ENCODE assay signal across 8 cellular contexts in the genomic region with DNA sequence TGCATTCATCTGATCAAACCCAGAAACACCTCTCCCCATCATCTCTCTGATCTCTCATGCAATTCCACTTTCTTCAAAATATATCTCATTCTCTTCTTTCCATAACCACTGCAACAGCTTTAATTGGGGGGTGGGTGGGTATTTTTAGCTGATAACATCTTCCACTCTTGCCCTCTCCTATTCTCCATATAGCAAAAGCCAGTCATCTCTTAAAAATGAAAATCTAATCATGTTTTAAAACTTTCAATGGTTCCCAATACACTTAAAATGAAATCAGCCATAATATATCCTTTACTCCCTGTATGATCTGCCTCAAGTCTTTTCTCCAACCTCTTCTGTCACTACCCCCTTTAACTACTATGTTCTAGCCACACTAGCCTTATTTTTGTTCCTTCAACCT. TPM values are rescaled to one million over a fixed set of nuclear protein-coding genes. Genes with fewer than 3 reads are reported as not detected.
A peak's percentile ranks its signal among the peaks of the same experiment; 100 is the strongest.
DNase-seq lines count a peak whose midpoint lies in the region; ATAC-seq and TF ChIP-seq lines count a peak whose summit lies in the region.

No MANE protein-coding gene starts in this region.

- H3K9me3 ChIP-seq in liver (ENCODE audit: control insufficient read depth in 4 of 4, low read length in 3 of 4) (no peaks in the 10 kb centered on the region), thymus (ENCODE audit: control insufficient read depth) (no peaks in the 10 kb centered on the region)

- no peak for TF ChIP-seq RAD21 in liver (IDR thresholded peaks at IDR 0.05)

- peak overlapping the region; percentile 100 for H3K27ac Mint-ChIP-seq in activated T-cell treated with anti-CD3 and anti-CD28 coated beads, Interleukin-2, amount 50 U/mL, for 72 hours
- H3K27ac Mint-ChIP-seq in activated naive CD8-positive, alpha-beta T cell treated with anti-CD3 and anti-CD28 coated beads, Interleukin-2, amount 50 U/mL, for 24 hours, result peak overlapping the region; percentile 100

- H3K9me3 Mint-ChIP-seq in activated T-cell treated with anti-CD3 and anti-CD28 coated beads, Interleukin-2, amount 50 U/mL, for 72 hours, result no peaks in the 10 kb centered on the region
- H3K9me3 Mint-ChIP-seq in activated naive CD8-positive, alpha-beta T cell treated with anti-CD3 and anti-CD28 coated beads, Interleukin-2, amount 50 U/mL, for 24 hours, result no peaks in the 10 kb centered on the region

- no peak for TF ChIP-seq CTCF in liver (IDR thresholded peaks at IDR 0.05; ENCODE audit: low read depth, low read length, missing input control)

- H3K4me3 Mint-ChIP-seq in activated T-cell treated with anti-CD3 and anti-CD28 coated beads, Interleukin-2, amount 50 U/mL, for 72 hours, result peak overlapping the region; percentile 95 to 98
- H3K4me3 Mint-ChIP-seq in activated naive CD8-positive, alpha-beta T cell treated with anti-CD3 and anti-CD28 coated beads, Interleukin-2, amount 50 U/mL, for 24 hours, result peak overlapping the region; percentile 95

- H3K4me3 ChIP-seq in liver (ENCODE audit: low read depth in 1 of 3, low read length in 3 of 3) (peak overlapping the region; percentile 53 to 98 (median 77)), thymus (ENCODE audit: low read length) (peak overlapping the region; percentile 11)

- peaks cover 24 to 45% of the 10 kb centered on the region in 2 donors for H3K36me3 Mint-ChIP-seq in activated T-cell treated with anti-CD3 and anti-CD28 coated beads, Interleukin-2, amount 50 U/mL, for 72 hours (ENCODE audit: insufficient read depth in 2 of 2)
- H3K36me3 Mint-ChIP-seq in activated naive CD8-positive, alpha-beta T cell treated with anti-CD3 and anti-CD28 coated beads, Interleukin-2, amount 50 U/mL, for 24 hours (ENCODE audit: low read depth), result peaks cover 51% of the 10 kb centered on the region

- H3K27ac ChIP-seq in liver (ENCODE audit: low read depth in 1 of 2, low read length in 2 of 2) (no peak overlapping the region), thymus (ENCODE audit: low read depth) (no peak overlapping the region)

- H3K36me3 ChIP-seq in liver (ENCODE audit: control insufficient read depth in 4 of 4, insufficient read depth in 3 of 4, low read depth in 1 of 4, low read length in 3 of 4) (peaks cover 2 to 8% (median 6%) of the 10 kb centered on the region in 4 donors), thymus (ENCODE audit: control insufficient read depth, insufficient read depth) (peaks cover 11% of the 10 kb centered on the region)

- H3K4me1 Mint-ChIP-seq in activated T-cell treated with anti-CD3 and anti-CD28 coated beads, Interleukin-2, amount 50 U/mL, for 72 hours (ENCODE audit: low read depth), result peaks cover 54% of the 10 kb centered on the region
- H3K4me1 Mint-ChIP-seq in activated naive CD8-positive, alpha-beta T cell treated with anti-CD3 and anti-CD28 coated beads, Interleukin-2, amount 50 U/mL, for 24 hours, result peaks cover 46% of the 10 kb centered on the region

- H3K27me3 Mint-ChIP-seq in activated T-cell treated with anti-CD3 and anti-CD28 coated beads, Interleukin-2, amount 50 U/mL, for 72 hours (ENCODE audit: low read depth), result no peaks in the 10 kb centered on the region
- H3K27me3 Mint-ChIP-seq in activated naive CD8-positive, alpha-beta T cell treated with anti-CD3 and anti-CD28 coated beads, Interleukin-2, amount 50 U/mL, for 24 hours, result no peaks in the 10 kb centered on the region

- POLR2A ChIA-PET in HEK293T (lab: Yijun Ruan, JAX), result interaction anchor here (1.9 kb wide), 1 partner anchor 52 kb away, joined by 7 read pairs; a partner anchor contains a TSS

- DNase-seq in activated T-cell treated with anti-CD3 and anti-CD28 coated beads, Interleukin-2, amount 50 U/mL, for 72 hours, result no peak
- no peak for DNase-seq in activated T-cell treated with anti-CD3 and anti-CD28 coated beads, Interleukin-2, amount 50 U/mL, for 1 hour
- DNase-seq in activated naive CD8-positive, alpha-beta T cell treated with anti-CD3 and anti-CD28 coated beads, Interleukin-2, amount 50 U/mL, for 24 hours, result no peak
- no peak for DNase-seq in HEK293T (ENCODE audit: extremely low spot score)
- no peak for DNase-seq in stimulated activated CD4-positive, alpha-beta T cell treated with anti-CD3 and anti-CD28 coated beads, Interleukin-2, amount 100 ng/mL, for 24 hours

- peak overlapping the region; percentile 94 to 98 for H3K9ac ChIP-seq in liver (ENCODE audit: low read depth in 1 of 2, low read length in 2 of 2)

- CTCF ChIA-PET in HEK293T (lab: Yijun Ruan, JAX), result no interaction called here

- H3K27me3 ChIP-seq in liver (ENCODE audit: control insufficient read depth in 4 of 4, insufficient read depth in 4 of 4, low read length in 3 of 4) (no peaks in the 10 kb centered on the region), thymus (ENCODE audit: control insufficient read depth, insufficient read depth) (no peaks in the 10 kb centered on the region)

- ATAC-seq in activated T-cell treated with anti-CD3 and anti-CD28 coated beads, Interleukin-2, amount 50 U/mL, for 72 hours (replicated peaks in 1 of 2), result no peak
- no peak for ATAC-seq in activated naive CD8-positive, alpha-beta T cell treated with anti-CD3 and anti-CD28 coated beads, Interleukin-2, amount 50 U/mL, for 24 hours
- ATAC-seq in HG02981 (IDR thresholded peaks at IDR 0.05; ENCODE audit: unreplicated experiment), result no peak

- peaks cover 0 to 20% (median 13%) of the 10 kb centered on the region in 4 donors for H3K4me1 ChIP-seq in liver (ENCODE audit: control insufficient read depth in 4 of 4, insufficient read depth in 4 of 4, low read length in 3 of 4)
- H3K4me1 ChIP-seq in thymus (ENCODE audit: control insufficient read depth, insufficient read depth, low read length), result peaks cover 8% of the 10 kb centered on the region

TF ChIP-seq in liver, 16 proteins besides CTCF, POLR2A, EP300 and RAD21 (continues in another document):
- TF ChIP-seq, protein P1, sequence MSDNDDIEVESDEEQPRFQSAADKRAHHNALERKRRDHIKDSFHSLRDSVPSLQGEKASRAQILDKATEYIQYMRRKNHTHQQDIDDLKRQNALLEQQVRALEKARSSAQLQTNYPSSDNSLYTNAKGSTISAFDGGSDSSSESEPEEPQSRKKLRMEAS (IDR thresholded peaks at IDR 0.05), result no peak

TF ChIP-seq in HEK293T, 16 proteins besides CTCF, POLR2A, EP300 and RAD21:
- TF ChIP-seq, protein P2, sequence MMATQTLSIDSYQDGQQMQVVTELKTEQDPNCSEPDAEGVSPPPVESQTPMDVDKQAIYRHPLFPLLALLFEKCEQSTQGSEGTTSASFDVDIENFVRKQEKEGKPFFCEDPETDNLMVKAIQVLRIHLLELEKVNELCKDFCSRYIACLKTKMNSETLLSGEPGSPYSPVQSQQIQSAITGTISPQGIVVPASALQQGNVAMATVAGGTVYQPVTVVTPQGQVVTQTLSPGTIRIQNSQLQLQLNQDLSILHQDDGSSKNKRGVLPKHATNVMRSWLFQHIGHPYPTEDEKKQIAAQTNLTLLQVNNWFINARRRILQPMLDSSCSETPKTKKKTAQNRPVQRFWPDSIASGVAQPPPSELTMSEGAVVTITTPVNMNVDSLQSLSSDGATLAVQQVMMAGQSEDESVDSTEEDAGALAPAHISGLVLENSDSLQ (IDR thresholded peaks at IDR 0.05), result no peak
- TF ChIP-seq FOXK2 (IDR thresholded peaks at IDR 0.05) (no peak), ARNT (IDR thresholded peaks at IDR 0.05) (no peak), FOXA1 (IDR thresholded peaks at IDR 0.05) (no peak), HDGF (IDR thresholded peaks at IDR 0.05; ENCODE audit: borderline replicate concordance) (no peak), FOXM1 (IDR thresholded peaks at IDR 0.05; ENCODE audit: borderline replicate concordance) (no peak), CTBP1 (IDR thresholded peaks at IDR 0.05; ENCODE audit: borderline replicate concordance) (no peak), SP1 (IDR thresholded peaks at IDR 0.05) (no peak), NFRKB (IDR thresholded peaks at IDR 0.05) (no peak), LEF1 (IDR thresholded peaks at IDR 0.05; ENCODE audit: borderline replicate concordance) (no peak), BHLHE40 (IDR thresholded peaks at IDR 0.05; ENCODE audit: borderline replicate concordance) (no peak), TARDBP (IDR thresholded peaks at IDR 0.05) (no peak), ELF4 (IDR thresholded peaks at IDR 0.05) (no peak), ZNF384 (IDR thresholded peaks at IDR 0.05) (no peak), SUZ12 (IDR thresholded peaks at IDR 0.05) (no peak)

RNA-seq across cellular contexts. Expression of a gene that starts 1.5 kb away (rescaled TPM):
- 100 to 1,000 TPM; 129 to 143 TPM for total RNA-seq in activated T-cell treated with anti-CD3 and anti-CD28 coated beads, Interleukin-2, amount 50 U/mL, for 72 hours
- 10 to 100 TPM; 51.9 to 55.0 TPM for total RNA-seq in liver
- 10 to 100 TPM; 26.8 to 38.0 TPM for polyA plus RNA-seq in liver
- polyA plus RNA-seq in thymus, result 54.3 TPM

RNA-seq across cellular contexts. Expression of a gene that starts 2.5 kb away (rescaled TPM):
- total RNA-seq in activated T-cell treated with anti-CD3 and anti-CD28 coated beads, Interleukin-2, amount 50 U/mL, for 72 hours, result 10 to 100 TPM; 32.6 to 36.0 TPM
- 1 to 10 TPM; 4.9 to 9.4 TPM for total RNA-seq in liver
- polyA plus RNA-seq in liver (1 to 10 TPM; 1.4 to 1.5 TPM), thymus (10.2 TPM)

RNA-seq across cellular contexts. Expression of a gene that starts 52.4 kb away (rescaled TPM):
- 10 to 100 TPM in 1 of 2 donors, 1 to 10 TPM in 1; 8.2 to 10.6 TPM for total RNA-seq in activated T-cell treated with anti-CD3 and anti-CD28 coated beads, Interleukin-2, amount 50 U/mL, for 72 hours
- total RNA-seq in liver, result 1 to 10 TPM; 3.1 to 5.9 TPM
- 1 to 10 TPM in 1 of 2 donors, under 1 TPM in 1; 0.81 to 5.4 TPM for polyA plus RNA-seq in liver
- polyA plus RNA-seq in thymus, result 9.3 TPM
